ENCODE assay signal across 12 cellular contexts in the genomic region with DNA sequence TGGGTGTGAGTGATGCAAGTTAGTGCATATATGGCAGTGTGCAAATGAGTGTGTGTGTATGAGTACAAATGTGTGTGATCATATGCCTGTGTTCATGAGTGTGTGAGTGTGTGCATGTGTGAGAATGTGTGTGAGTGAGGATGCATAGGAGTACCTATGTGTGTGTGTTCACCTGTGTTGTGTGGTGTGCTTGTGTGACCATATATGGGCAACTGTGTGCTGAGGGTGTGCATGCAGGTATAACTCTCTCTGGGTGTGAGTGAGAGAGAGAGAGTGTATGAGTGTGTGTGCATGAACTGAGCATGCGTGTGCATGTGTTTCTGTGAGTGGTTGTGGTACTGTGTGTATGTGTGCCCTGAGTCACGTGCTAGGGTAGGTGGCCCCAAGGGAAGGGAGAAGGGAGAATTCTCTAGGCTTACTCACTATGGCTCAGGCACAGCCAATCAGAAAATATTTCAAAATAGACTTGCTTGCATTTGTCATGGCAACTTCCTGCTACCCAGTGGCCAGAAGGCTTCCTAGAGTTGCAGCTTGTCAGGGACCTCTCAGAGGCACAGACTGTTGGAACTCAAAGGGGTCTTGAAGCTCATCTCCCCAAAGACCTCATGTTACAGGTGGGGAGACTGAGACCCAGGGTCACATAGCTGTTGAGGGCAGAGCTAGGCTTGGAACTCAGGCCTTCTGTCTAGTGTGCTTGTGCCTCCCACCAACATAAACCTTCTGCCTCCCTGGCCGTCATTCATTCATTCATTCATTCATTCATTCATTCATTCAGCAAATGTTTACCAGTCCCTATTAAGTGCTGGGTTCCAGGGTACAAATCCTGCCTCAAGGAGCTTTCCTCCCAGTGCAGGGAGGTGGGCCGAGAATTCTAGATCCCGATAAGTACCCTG. TPM values are rescaled to one million over a fixed set of nuclear protein-coding genes. Genes with fewer than 3 reads are reported as not detected.
A peak's percentile ranks its signal among the peaks of the same experiment; 100 is the strongest.
DNase-seq lines count a peak whose midpoint lies in the region; ATAC-seq, FAIRE-seq and TF ChIP-seq lines count a peak whose summit lies in the region.
"Had no signal": no experiment of that assay in that cellular context is flagged by ENCODE, and none has a peak within 500 bp of the region (broad histone marks: within the 10 kb centered on the region; RNA-seq: fewer than 3 reads in every experiment).

No MANE protein-coding gene starts in this region.

- H3K9me3 ChIP-seq in T-helper 17 cell (ENCODE audit: control insufficient read depth, low read length, poor library complexity, severe bottlenecking) (no peaks in the 10 kb centered on the region), kidney (ENCODE audit: control insufficient read depth in 1 of 2, low read length in 2 of 2) (no peaks in the 10 kb centered on the region), transverse colon (no peaks in the 10 kb centered on the region)

- H3K4me3 ChIP-seq in kidney (ENCODE audit: low read length in 2 of 2), result no peak overlapping the region
- no peak overlapping the region for H3K4me3 ChIP-seq in transverse colon
- H3K4me3 ChIP-seq: skin epidermis had no signal

- H3K9ac ChIP-seq in kidney (ENCODE audit: low read length in 2 of 2), result no peak overlapping the region

- H3K27ac Mint-ChIP-seq in T-helper 17 cell (no peak overlapping the region), T-cell (no peak overlapping the region)
- no peak overlapping the region for H3K27ac Mint-ChIP-seq in activated T-helper 1 cell treated with anti-CD3 and anti-CD28 coated beads, Interleukin-12 subunit alpha, Interleukin-12 subunit beta, Interleukin-2, Interleukin-4 antibody, amounts not matched to agents 30 ng/mL and 10 ng/mL and 1 ng/mL, durations not matched to agents 14 hours and 24 hours and 36 hours
- H3K27ac Mint-ChIP-seq: activated naive CD8-positive, alpha-beta T cell treated with anti-CD3 and anti-CD28 coated beads for 36 hours had no signal

- TF ChIP-seq EP300 in transverse colon (IDR thresholded peaks at IDR 0.05; ENCODE audit: low read depth), result no peak

- CTCF ChIA-PET in T-cell (lab: Charles Lee), result interaction anchor here in 1 of 2 donors (0.8 to 1.2 kb wide), 2 partner anchors 16 to 31 kb away, joined by 3 to 5 read pairs; no protein-coding TSS in a partner anchor

- 50 to 79% methylated on average over 2 to 5 of the region's 5 CpGs for WGBS in transverse colon (ENCODE audit: low coverage in 1 of 2), 2 donors

- DNase-seq in ACHN (peak; percentile 9), HCEC 1CT (peak; percentile 79), T-helper 17 cell (no peak), kidney (peak; percentile 41), T-cell (no peak), transverse colon (no peak)
- DNase-seq in activated T-helper 1 cell treated with anti-CD3 and anti-CD28 coated beads, Interleukin-12 subunit alpha, Interleukin-12 subunit beta, Interleukin-2, Interleukin-4 antibody, amounts not matched to agents 30 ng/mL and 10 ng/mL and 1 ng/mL, durations not matched to agents 14 hours and 24 hours and 36 hours (ENCODE audit: low spot score), result no peak
- no peak for DNase-seq in activated effector memory CD4-positive, alpha-beta T cell treated with Interleukin-2 at 50 U/mL for 16 hours
- DNase-seq: activated naive CD8-positive, alpha-beta T cell treated with anti-CD3 and anti-CD28 coated beads for 36 hours; DND-41; SHP77 treated with DMSO at 0.1 percent for 48 hours had no signal

- H3K36me3 Mint-ChIP-seq in T-helper 17 cell (ENCODE audit: low read depth), result peaks cover 3% of the 10 kb centered on the region
- H3K36me3 Mint-ChIP-seq in activated T-helper 1 cell treated with anti-CD3 and anti-CD28 coated beads, Interleukin-12 subunit alpha, Interleukin-12 subunit beta, Interleukin-2, Interleukin-4 antibody, amounts not matched to agents 30 ng/mL and 10 ng/mL and 1 ng/mL, durations not matched to agents 14 hours and 24 hours and 36 hours (ENCODE audit: low read depth), result no peaks in the 10 kb centered on the region
- no peaks in the 10 kb centered on the region for H3K36me3 Mint-ChIP-seq in T-cell
- H3K36me3 Mint-ChIP-seq: activated naive CD8-positive, alpha-beta T cell treated with anti-CD3 and anti-CD28 coated beads for 36 hours had no signal

- no peak for FAIRE-seq in kidney (lab: Jason Lieb, UNC)

- H3K4me1 Mint-ChIP-seq in T-helper 17 cell, result peaks cover 13% of the 10 kb centered on the region
- no peaks in the 10 kb centered on the region for H3K4me1 Mint-ChIP-seq in activated T-helper 1 cell treated with anti-CD3 and anti-CD28 coated beads, Interleukin-12 subunit alpha, Interleukin-12 subunit beta, Interleukin-2, Interleukin-4 antibody, amounts not matched to agents 30 ng/mL and 10 ng/mL and 1 ng/mL, durations not matched to agents 14 hours and 24 hours and 36 hours (ENCODE audit: low read depth)
- no peaks in the 10 kb centered on the region for H3K4me1 Mint-ChIP-seq in T-cell
- H3K4me1 Mint-ChIP-seq: activated naive CD8-positive, alpha-beta T cell treated with anti-CD3 and anti-CD28 coated beads for 36 hours had no signal

- no peak for TF ChIP-seq POLR2A in transverse colon (IDR thresholded peaks at IDR 0.05)

- no peaks in the 10 kb centered on the region for H3K9me3 Mint-ChIP-seq in activated T-helper 1 cell treated with anti-CD3 and anti-CD28 coated beads, Interleukin-12 subunit alpha, Interleukin-12 subunit beta, Interleukin-2, Interleukin-4 antibody, amounts not matched to agents 30 ng/mL and 10 ng/mL and 1 ng/mL, durations not matched to agents 14 hours and 24 hours and 36 hours
- no peaks in the 10 kb centered on the region for H3K9me3 Mint-ChIP-seq in T-cell
- H3K9me3 Mint-ChIP-seq: activated naive CD8-positive, alpha-beta T cell treated with anti-CD3 and anti-CD28 coated beads for 36 hours had no signal

- POLR2A ChIA-PET in T-cell (lab: Charles Lee), result no interaction called here

- H3K4me3 Mint-ChIP-seq in T-helper 17 cell, result no peak overlapping the region
- no peak overlapping the region for H3K4me3 Mint-ChIP-seq in activated T-helper 1 cell treated with anti-CD3 and anti-CD28 coated beads, Interleukin-12 subunit alpha, Interleukin-12 subunit beta, Interleukin-2, Interleukin-4 antibody, amounts not matched to agents 30 ng/mL and 10 ng/mL and 1 ng/mL, durations not matched to agents 14 hours and 24 hours and 36 hours
- H3K4me3 Mint-ChIP-seq in T-cell, result no peak overlapping the region
- H3K4me3 Mint-ChIP-seq: activated naive CD8-positive, alpha-beta T cell treated with anti-CD3 and anti-CD28 coated beads for 36 hours had no signal

- ATAC-seq in T-helper 17 cell (peak; percentile 42), T-cell (replicated peaks in 1 of 4) (no peak)

- in situ Hi-C loops in ACHN (cut with HindIII; ENCODE audit: low pct_ligation_motif_present, low pct_unique_long_range_greater_than_20kb, low sequenced_read_pairs), result no loop called here
- in situ Hi-C loops in transverse colon (cut with MboI; ENCODE audit: low pct_ligation_motif_present in 1 of 4, low pct_unique_long_range_greater_than_20kb in 1 of 4, low sequenced_read_pairs in 3 of 4), result no loop called here

- intact Hi-C loops in kidney (cut with DNase I), result no loop called here
- intact Hi-C loops in activated T-helper 1 cell treated with anti-CD3 and anti-CD28 coated beads, Interleukin-12 subunit alpha, Interleukin-12 subunit beta, Interleukin-2, Interleukin-4 antibody, amounts not matched to agents 30 ng/mL and 10 ng/mL and 1 ng/mL, durations not matched to agents 14 hours and 24 hours and 36 hours (cut with micrococcal nuclease), result no loop called here
- intact Hi-C loops in transverse colon (cut with DNase I; ENCODE audit: low total_unique reads), result no loop called here

- peaks cover 4 to 7% of the 10 kb centered on the region in 2 donors for H3K4me1 ChIP-seq in kidney (ENCODE audit: control insufficient read depth in 1 of 2, insufficient read depth in 1 of 2, low read depth in 1 of 2, low read length in 2 of 2)
- H3K4me1 ChIP-seq in transverse colon, result peaks cover 9 to 16% (median 14%) of the 10 kb centered on the region in 4 donors

- no peaks in the 10 kb centered on the region for H3K36me3 ChIP-seq in kidney (ENCODE audit: control insufficient read depth in 1 of 2, insufficient read depth in 2 of 2, low read length in 2 of 2)
- no peaks in the 10 kb centered on the region for H3K36me3 ChIP-seq in transverse colon

- H3K27ac ChIP-seq in kidney (ENCODE audit: low read depth in 2 of 2, low read length in 2 of 2), result no peak overlapping the region
- no peak overlapping the region for H3K27ac ChIP-seq in transverse colon

- no peaks in the 10 kb centered on the region for H3K27me3 ChIP-seq in transverse colon

- TF ChIP-seq CTCF in kidney (IDR thresholded peaks at IDR 0.05; ENCODE audit: borderline replicate concordance, extremely low read depth, insufficient read depth), result no peak
- TF ChIP-seq CTCF in transverse colon (IDR thresholded peaks at IDR 0.05), result no peak

- H3K27me3 Mint-ChIP-seq in T-helper 17 cell (no peaks in the 10 kb centered on the region), T-cell (no peaks in the 10 kb centered on the region)
- no peaks in the 10 kb centered on the region for H3K27me3 Mint-ChIP-seq in activated T-helper 1 cell treated with anti-CD3 and anti-CD28 coated beads, Interleukin-12 subunit alpha, Interleukin-12 subunit beta, Interleukin-2, Interleukin-4 antibody, amounts not matched to agents 30 ng/mL and 10 ng/mL and 1 ng/mL, durations not matched to agents 14 hours and 24 hours and 36 hours (ENCODE audit: insufficient read depth)
- H3K27me3 Mint-ChIP-seq: activated naive CD8-positive, alpha-beta T cell treated with anti-CD3 and anti-CD28 coated beads for 36 hours had no signal

RNA-seq across cellular contexts. Expression of a gene that starts 10.6 kb away (rescaled TPM):
- 10 to 100 TPM; 11.9 to 12.2 TPM for total RNA-seq in T-helper 17 cell
- 22.8 TPM for total RNA-seq in kidney
- polyA plus RNA-seq in kidney (ENCODE audit: insufficient read depth, low read depth, low replicate concordance), result 14.7 TPM
- total RNA-seq in activated T-helper 1 cell treated with anti-CD3 and anti-CD28 coated beads, Interleukin-12 subunit alpha, Interleukin-12 subunit beta, Interleukin-2, Interleukin-4 antibody, amounts not matched to agents 30 ng/mL and 10 ng/mL and 1 ng/mL, durations not matched to agents 14 hours and 24 hours and 36 hours, result 44.9 and 46.2 TPM in 2 replicates
- total RNA-seq in T-cell, result 10 to 100 TPM; 14.4 to 27.8 (median 26.6) TPM
- total RNA-seq in transverse colon, result 10 to 100 TPM in 1 of 4 donors, 1 to 10 TPM in 3; 2.2 to 10.3 (median 8.5) TPM

RNA-seq across cellular contexts. Expression of a gene that starts 20.2 kb away (rescaled TPM):
- 10 to 100 TPM; 27.3 to 35.0 TPM for total RNA-seq in T-helper 17 cell
- total RNA-seq in kidney, result 26.6 TPM
- polyA plus RNA-seq in kidney (ENCODE audit: insufficient read depth, low read depth, low replicate concordance), result 29.1 TPM
- 24.8 and 28.0 TPM in 2 replicates for total RNA-seq in activated T-helper 1 cell treated with anti-CD3 and anti-CD28 coated beads, Interleukin-12 subunit alpha, Interleukin-12 subunit beta, Interleukin-2, Interleukin-4 antibody, amounts not matched to agents 30 ng/mL and 10 ng/mL and 1 ng/mL, durations not matched to agents 14 hours and 24 hours and 36 hours
- 10 to 100 TPM; 15.3 to 23.3 (median 19.2) TPM for total RNA-seq in T-cell
- total RNA-seq in transverse colon, result 10 to 100 TPM; 43.8 to 78.9 (median 55.9) TPM

Comparison
In these comparisons a context has a peak if more than half of its experiments do, and no peak if none do; other contexts are left out.
1. DNase-seq: peak in ACHN (single experiment), HCEC 1CT (single experiment) and kidney (single experiment); none in T-helper 17 cell (0 of 3), activated T-helper 1 cell treated with anti-CD3 and anti-CD28 coated beads, Interleukin-12 subunit alpha, Interleukin-12 subunit beta, Interleukin-2, Interleukin-4 antibody, amounts not matched to agents 30 ng/mL and 10 ng/mL and 1 ng/mL, durations not matched to agents 14 hours and 24 hours and 36 hours (single experiment), activated effector memory CD4-positive, alpha-beta T cell treated with Interleukin-2 at 50 U/mL for 16 hours (single experiment), T-cell (0 of 34) and transverse colon (single experiment).